In genomic region chr11:1240771-1241170, GRCh38 we compare ENCODE assay signal across 37 cellular contexts. TPM values are rescaled to one million over a fixed set of nuclear protein-coding genes. Genes with fewer than 3 reads are reported as not detected.
"Had no signal": no experiment of that assay in that cellular context is flagged by ENCODE, and none has a peak within 500 bp of the region (broad histone marks: within the 10 kb centered on the region; RNA-seq: fewer than 3 reads in every experiment).

No MANE protein-coding gene starts in this region.

- H3K9ac ChIP-seq: KMS-11 had no signal

- H3K27me3 ChIP-seq: MG63 had no signal

- H3K27ac ChIP-seq: KMS-11 had no signal

- H3K9me3 ChIP-seq: MG63 had no signal

- H3K4me2 ChIP-seq: KMS-11 had no signal

- DNase-seq: Karpas-422, Kasumi-1, KG1, MG63, MM.1S, MV-4-11, NCI-H1048, NCI-H1092, NCI-H1092 treated with DMSO at 0.1 percent for 48 hours, NCI-H1105, NCI-H1105 treated with DMSO at 0.1 percent for 48 hours, NCI-H1417, NCI-H1417 treated with DMSO at 0.1 percent for 48 hours, NCI-H1436, NCI-H1436 treated with DMSO at 0.1 percent for 48 hours, NCI-H146, NCI-H1694, NCI-H1694 treated with DMSO at 0.1 percent for 48 hours, NCI-H187, NCI-H187 treated with DMSO at 0.1 percent for 48 hours, NCI-H1930, NCI-H2029, NCI-H2029 treated with DMSO at 0.1 percent for 48 hours, NCI-H2081, NCI-H2081 treated with DMSO at 0.1 percent for 48 hours, NCI-H2107, NCI-H2171, NCI-H2171 treated with DMSO at 0.1 percent for 48 hours, NCI-H2227 treated with DMSO at 0.1 percent for 48 hours, NCI-H226, NCI-H345, NCI-H446, NCI-H446 treated with DMSO at 0.1 percent for 48 hours had no signal

- H3K4me3 ChIP-seq: MG63 had no signal

- H3K36me3 ChIP-seq: MG63 had no signal

RNA-seq across cellular contexts. Expression of gene MUC5B, which starts 17.9 kb away (rescaled TPM):
- total RNA-seq: LHCN-M2, M059J, MCF 10A had no signal
